31 cellular contexts compared by ENCODE assay signal in the genomic region with DNA sequence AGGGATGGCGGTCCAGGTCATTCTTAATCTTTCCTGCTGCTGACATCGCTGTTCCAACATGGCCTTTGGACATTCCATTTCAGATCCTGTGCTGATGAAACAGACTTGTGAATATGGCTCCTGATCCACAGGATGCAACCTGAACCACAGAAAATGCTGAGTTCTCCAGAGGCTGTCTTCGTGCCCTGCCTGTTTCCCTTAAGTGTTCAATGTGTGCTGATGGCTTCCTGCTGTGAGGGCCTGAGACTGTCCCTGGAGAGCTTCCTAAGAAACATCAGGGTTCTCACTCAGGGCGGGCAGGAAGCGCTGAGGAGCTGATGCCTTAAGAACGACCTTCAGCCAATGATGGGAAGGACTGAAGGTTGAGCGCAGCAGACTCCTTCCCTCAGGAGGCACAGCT.
"Had no signal": no experiment of that assay in that cellular context is flagged by ENCODE, and none has a peak within 500 bp of the region (broad histone marks: within the 10 kb centered on the region; RNA-seq: fewer than 3 reads in every experiment).

No MANE protein-coding gene starts in this region.

- H3K4me1 Mint-ChIP-seq: activated B cell treated with CpG ODN at 0.5 μM for 24 hours; activated naive CD4-positive, alpha-beta T cell treated with anti-CD3 and anti-CD28 coated beads, Interleukin-2, amount 50 U/mL, for 24 hours; activated naive CD8-positive, alpha-beta T cell treated with anti-CD3 and anti-CD28 coated beads for 36 hours; activated naive CD8-positive, alpha-beta T cell treated with anti-CD3 and anti-CD28 coated beads, Interleukin-2, amount 50 U/mL, for 24 hours had no signal

- H3K36me3 Mint-ChIP-seq: activated naive CD4-positive, alpha-beta T cell treated with anti-CD3 and anti-CD28 coated beads, Interleukin-2, amount 50 U/mL, for 24 hours; activated naive CD8-positive, alpha-beta T cell treated with anti-CD3 and anti-CD28 coated beads for 36 hours had no signal

- H3K4me1 ChIP-seq: adrenal gland, body of pancreas, esophagus squamous epithelium, gastroesophageal sphincter had no signal

- H3K27me3 Mint-ChIP-seq: activated B cell treated with CpG ODN at 0.5 μM for 24 hours; activated CD8-positive, alpha-beta T cell treated with anti-CD3 and anti-CD28 coated beads for 36 hours; activated naive CD4-positive, alpha-beta T cell treated with anti-CD3 and anti-CD28 coated beads, Interleukin-2, amount 50 U/mL, for 24 hours; activated naive CD8-positive, alpha-beta T cell treated with anti-CD3 and anti-CD28 coated beads for 36 hours; activated naive CD8-positive, alpha-beta T cell treated with anti-CD3 and anti-CD28 coated beads, Interleukin-2, amount 50 U/mL, for 24 hours had no signal

- H3K9me3 ChIP-seq: adrenal gland, body of pancreas, gastroesophageal sphincter, heart right ventricle had no signal

- H3K4me3 ChIP-seq: adrenal gland, body of pancreas, cardiac muscle cell, esophagus squamous epithelium, gastroesophageal sphincter, heart right ventricle had no signal

- ATAC-seq: activated CD4-positive, CD25-positive, alpha-beta regulatory T cell treated with anti-CD3 and anti-CD28 coated beads, Interleukin-2, amount 50 U/mL, for 24 hours; activated CD8-positive, alpha-beta T cell treated with anti-CD3 and anti-CD28 coated beads for 36 hours; activated naive CD8-positive, alpha-beta T cell treated with anti-CD3 and anti-CD28 coated beads, Interleukin-2, amount 50 U/mL, for 24 hours; body of pancreas; gastroesophageal sphincter; heart right ventricle had no signal

- H3K27me3 ChIP-seq: adrenal gland, body of pancreas, cardiac muscle cell, esophagus squamous epithelium had no signal

- H3K4me3 Mint-ChIP-seq: activated B cell treated with CpG ODN at 0.5 μM for 24 hours; activated CD8-positive, alpha-beta T cell treated with anti-CD3 and anti-CD28 coated beads for 36 hours; activated naive CD4-positive, alpha-beta T cell treated with anti-CD3 and anti-CD28 coated beads for 36 hours; activated naive CD4-positive, alpha-beta T cell treated with anti-CD3 and anti-CD28 coated beads, Interleukin-2, amount 50 U/mL, for 24 hours; activated naive CD8-positive, alpha-beta T cell treated with anti-CD3 and anti-CD28 coated beads for 36 hours; activated naive CD8-positive, alpha-beta T cell treated with anti-CD3 and anti-CD28 coated beads, Interleukin-2, amount 50 U/mL, for 24 hours; activated T-helper 1 cell treated with anti-CD3 and anti-CD28 coated beads, Interleukin-12 subunit alpha, Interleukin-12 subunit beta, Interleukin-2, Interleukin-4 antibody, amounts not matched to agents 30 ng/mL and 10 ng/mL and 1 ng/mL, durations not matched to agents 14 hours and 24 hours and 36 hours had no signal

- DNase-seq: activated B cell treated with CpG ODN at 0.5 μM for 24 hours; activated CD4-positive, alpha-beta T cell treated with anti-CD3 and anti-CD28 coated beads for 48 hours; activated CD4-positive, alpha-beta T cell treated with anti-CD3 and anti-CD28 coated beads, Interleukin-2, amount 50 U/mL, for 1 hour; activated CD4-positive, alpha-beta T cell treated with anti-CD3 and anti-CD28 coated beads, Interleukin-2, amount 50 U/mL, for 48 hours; activated CD8-positive, alpha-beta memory T cell treated with anti-CD3 and anti-CD28 coated beads for 24 hours; activated CD8-positive, alpha-beta T cell treated with anti-CD3 and anti-CD28 coated beads for 36 hours; activated effector memory CD4-positive, alpha-beta T cell treated with anti-CD3 and anti-CD28 coated beads, Interleukin-2, amount 50 U/mL, for 16 hours; activated naive CD4-positive, alpha-beta T cell treated with anti-CD3 and anti-CD28 coated beads for 36 hours; activated naive CD8-positive, alpha-beta T cell treated with anti-CD3 and anti-CD28 coated beads for 36 hours; activated naive CD8-positive, alpha-beta T cell treated with anti-CD3 and anti-CD28 coated beads, Interleukin-2, amount 50 U/mL, for 24 hours; activated T-cell treated with anti-CD3 and anti-CD28 coated beads, Interleukin-2, amount 50 U/mL, for 1 hour; activated T-cell treated with anti-CD3 and anti-CD28 coated beads, Interleukin-2, amount 50 U/mL, for 48 hours; adrenal gland; amygdala; aorta; body of pancreas; central memory CD4-positive, alpha-beta T cell; cerebellar nuclear complex; effector CD8-positive, alpha-beta T cell; esophagus squamous epithelium; foreskin melanocyte; heart right ventricle; T-helper 2 cell had no signal

- H3K27ac Mint-ChIP-seq: activated B cell treated with CpG ODN at 0.5 μM for 24 hours; activated CD8-positive, alpha-beta T cell treated with anti-CD3 and anti-CD28 coated beads for 36 hours; activated naive CD4-positive, alpha-beta T cell treated with anti-CD3 and anti-CD28 coated beads for 36 hours; activated naive CD4-positive, alpha-beta T cell treated with anti-CD3 and anti-CD28 coated beads, Interleukin-2, amount 50 U/mL, for 24 hours; activated naive CD8-positive, alpha-beta T cell treated with anti-CD3 and anti-CD28 coated beads for 36 hours; activated naive CD8-positive, alpha-beta T cell treated with anti-CD3 and anti-CD28 coated beads, Interleukin-2, amount 50 U/mL, for 24 hours; activated T-helper 1 cell treated with anti-CD3 and anti-CD28 coated beads, Interleukin-12 subunit alpha, Interleukin-12 subunit beta, Interleukin-2, Interleukin-4 antibody, amounts not matched to agents 30 ng/mL and 10 ng/mL and 1 ng/mL, durations not matched to agents 14 hours and 24 hours and 36 hours; activated T-helper 2 cell treated with anti-CD3 and anti-CD28 coated beads, Interferon-gamma antibody, Interleukin-2, Interleukin-4, amounts not matched to agents 10 μg/mL and 5 μg/mL and 100 μg/mL, durations not matched to agents 14 hours and 24 hours and 36 hours had no signal

- H3K9me3 Mint-ChIP-seq: activated CD8-positive, alpha-beta T cell treated with anti-CD3 and anti-CD28 coated beads for 36 hours; activated naive CD4-positive, alpha-beta T cell treated with anti-CD3 and anti-CD28 coated beads, Interleukin-2, amount 50 U/mL, for 24 hours; activated naive CD8-positive, alpha-beta T cell treated with anti-CD3 and anti-CD28 coated beads for 36 hours; activated naive CD8-positive, alpha-beta T cell treated with anti-CD3 and anti-CD28 coated beads, Interleukin-2, amount 50 U/mL, for 24 hours; activated T-helper 1 cell treated with anti-CD3 and anti-CD28 coated beads, Interleukin-12 subunit alpha, Interleukin-12 subunit beta, Interleukin-2, Interleukin-4 antibody, amounts not matched to agents 30 ng/mL and 10 ng/mL and 1 ng/mL, durations not matched to agents 14 hours and 24 hours and 36 hours; activated T-helper 2 cell treated with anti-CD3 and anti-CD28 coated beads, Interferon-gamma antibody, Interleukin-2, Interleukin-4, amounts not matched to agents 10 μg/mL and 5 μg/mL and 100 μg/mL, durations not matched to agents 14 hours and 24 hours and 36 hours had no signal

- H3K36me3 ChIP-seq: adrenal gland, cardiac muscle cell, esophagus squamous epithelium, gastroesophageal sphincter, heart right ventricle had no signal

- H3K27ac ChIP-seq: adrenal gland, body of pancreas, cardiac muscle cell, epithelial cell of prostate, esophagus squamous epithelium, gastroesophageal sphincter, heart right ventricle, VCaP had no signal
